Comparison of ENCODE assay signal across 9 cellular contexts in the genomic region with DNA sequence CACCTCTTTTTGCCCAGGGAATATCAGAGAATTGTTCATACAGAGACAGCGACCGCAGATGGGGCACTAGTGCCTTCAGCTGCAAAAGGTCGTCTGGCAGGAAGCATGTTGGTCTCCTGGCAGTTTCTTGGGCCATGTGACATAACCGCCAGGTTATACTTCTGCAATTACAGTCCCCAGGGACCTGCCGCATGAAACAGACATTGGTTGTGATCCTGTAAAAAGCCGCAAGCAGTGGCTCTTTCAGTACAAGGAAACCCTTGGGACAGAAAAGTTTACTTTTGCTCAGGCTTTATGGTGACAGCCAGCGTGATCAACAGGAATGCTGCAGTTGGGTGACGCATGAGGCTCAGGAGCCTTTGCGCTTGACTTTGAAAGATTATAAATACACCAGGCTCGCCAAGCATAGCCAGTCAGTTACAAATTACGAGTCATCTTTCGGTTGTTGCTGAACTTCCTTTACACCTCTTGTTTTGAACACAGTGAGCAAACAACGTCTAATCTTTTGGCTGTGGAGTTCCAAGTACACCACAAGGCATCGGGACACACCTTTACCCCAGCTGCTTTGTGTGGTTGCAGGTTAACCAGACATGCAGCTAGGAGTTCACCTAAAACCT. TPM values are rescaled to one million over a fixed set of nuclear protein-coding genes. Genes with fewer than 3 reads are reported as not detected.
DNase-seq lines count a peak whose midpoint lies in the region; ATAC-seq, FAIRE-seq and TF ChIP-seq lines count a peak whose summit lies in the region.
"Had no signal": no experiment of that assay in that cellular context is flagged by ENCODE, and none has a peak within 500 bp of the region (broad histone marks: within the 10 kb centered on the region; RNA-seq: fewer than 3 reads in every experiment).

No MANE protein-coding gene starts in this region.

- no peak overlapping the region for H3K27ac Mint-ChIP-seq in astrocyte (ENCODE audit: unreplicated experiment)

- no peak for FAIRE-seq in astrocyte (lab: Jason Lieb, UNC)
- no peak for FAIRE-seq in pancreas (lab: Jason Lieb, UNC)

- peak; percentile 71 for ATAC-seq in HG03565 (IDR thresholded peaks at IDR 0.05; ENCODE audit: unreplicated experiment)
- peak; percentile 78 to 88 (median 85) for ATAC-seq in pancreas

- peaks cover 42% of the 10 kb centered on the region for H3K79me2 ChIP-seq in SU-DHL-6 (ENCODE audit: insufficient read depth, low read length)
- no peaks in the 10 kb centered on the region for H3K79me2 ChIP-seq in astrocyte (ENCODE audit: insufficient read depth, low read length)

- H3K9me3 Mint-ChIP-seq in astrocyte (ENCODE audit: unreplicated experiment) = no peaks in the 10 kb centered on the region

- H3K4me1 ChIP-seq in astrocyte (ENCODE audit: insufficient read depth, low read length) = peaks cover 3% of the 10 kb centered on the region
- peaks cover 0 to 8% (median 6%) of the 10 kb centered on the region in 3 donors for H3K4me1 ChIP-seq in pancreas

- WGBS in pancreas, 2 donors = 12 to 21% methylated on average over 14 of the region's 14 CpGs

- H4K20me1 ChIP-seq in SU-DHL-6 (ENCODE audit: low read depth, low read length) = no peaks in the 10 kb centered on the region
- H4K20me1 ChIP-seq in astrocyte (ENCODE audit: insufficient read depth, low read length) = no peaks in the 10 kb centered on the region

- intact Hi-C loops in pancreas (cut with DNase I) = no loop called here

- H3K27me3 Mint-ChIP-seq in astrocyte (ENCODE audit: low read depth, unreplicated experiment) = peaks cover 10% of the 10 kb centered on the region

- H3K9me3 ChIP-seq in SU-DHL-6 (ENCODE audit: insufficient read depth, low read length) = no peaks in the 10 kb centered on the region
- H3K9me3 ChIP-seq in astrocyte (ENCODE audit: insufficient read depth, low read depth, low read length) = no peaks in the 10 kb centered on the region
- no peaks in the 10 kb centered on the region for H3K9me3 ChIP-seq in pancreas

- H3K36me3 ChIP-seq in SU-DHL-6 (ENCODE audit: low read length) (peaks cover 10% of the 10 kb centered on the region; the same call in 1 of the 2 replicates), astrocyte (ENCODE audit: insufficient read depth, low read length) (no peaks in the 10 kb centered on the region), pancreas (no peaks in the 10 kb centered on the region)

- H3K4me3 ChIP-seq in SU-DHL-6 (ENCODE audit: insufficient read depth, low read length, poor library complexity, severe bottlenecking) = peak overlapping the region; percentile 21
- H3K4me3 ChIP-seq in astrocyte (ENCODE audit: insufficient read depth, low read depth, low read length) = no peak overlapping the region
- peak overlapping the region in 1 of 4 donors; percentile 7 for H3K4me3 ChIP-seq in pancreas

- H3K27ac ChIP-seq in SU-DHL-6 (ENCODE audit: low read depth, low read length) (peak overlapping the region; percentile 95), astrocyte (ENCODE audit: low read depth, low read length) (no peak overlapping the region), pancreas (peak overlapping the region; percentile 11 to 63 (median 56))

- H3K27me3 ChIP-seq in SU-DHL-6 (ENCODE audit: low read length) = no peaks in the 10 kb centered on the region
- H3K27me3 ChIP-seq in astrocyte (ENCODE audit: insufficient read depth, low read length) = no peaks in the 10 kb centered on the region
- H3K27me3 ChIP-seq in pancreas = no peaks in the 10 kb centered on the region

- H3F3A ChIP-seq in SU-DHL-6 (ENCODE audit: insufficient read depth) = peaks cover 49% of the 10 kb centered on the region

- H3K4me2 ChIP-seq in SU-DHL-6 (ENCODE audit: low read depth, low read length, poor library complexity, severe bottlenecking) (peak overlapping the region; percentile 92), astrocyte (ENCODE audit: low read length) (peak overlapping the region; percentile 55)

- H3K9ac ChIP-seq in SU-DHL-6 (ENCODE audit: low read length) = peak overlapping the region; percentile 75
- H3K9ac ChIP-seq in astrocyte (ENCODE audit: low read length) = no peak overlapping the region

- H2AFZ ChIP-seq in SU-DHL-6 (ENCODE audit: low read depth, low read length, severe bottlenecking) (no peak overlapping the region), astrocyte (ENCODE audit: low read depth, low read length) (peak overlapping the region; percentile 7)

- H3K9me2 ChIP-seq in SU-DHL-6 (replicated peaks; ENCODE audit: insufficient read depth, low read length) = no peaks in the 10 kb centered on the region

- peaks cover 9% of the 10 kb centered on the region for H3K4me1 Mint-ChIP-seq in astrocyte (ENCODE audit: low read depth, unreplicated experiment)

- peak; percentile 53 for DNase-seq in DMS153 treated with DMSO at 0.1 percent for 48 hours (lab: John Stamatoyannopoulos, UW; ENCODE audit: unreplicated experiment)
- DNase-seq in GM20000 (ENCODE audit: low spot score) = peak; percentile 58
- peak; percentile 58 for DNase-seq in astrocyte (ENCODE audit: low read depth)
- peak in 2 of 6 donors; percentile 16 to 28 for DNase-seq in pancreas
- DNase-seq in hypothalamus (lab: John Stamatoyannopoulos, UW) = no peak
- no peak for DNase-seq in NCI-H2081 (lab: John Stamatoyannopoulos, UW)

- H3K4me3 Mint-ChIP-seq in astrocyte (ENCODE audit: unreplicated experiment) = no peak overlapping the region

- no peak for TF ChIP-seq CTCF in GM20000 (IDR thresholded peaks at IDR 0.05; ENCODE audit: extremely low read depth, missing control alignments)
- no peak for TF ChIP-seq CTCF in SU-DHL-6 (IDR thresholded peaks at IDR 0.05; ENCODE audit: insufficient read depth, low read length, poor library complexity, severe bottlenecking)
- no peak for TF ChIP-seq CTCF in astrocyte (IDR thresholded peaks at IDR 0.05; ENCODE audit: insufficient read depth, low read depth, low read length)
- TF ChIP-seq CTCF in pancreas (IDR thresholded peaks at IDR 0.05) = no peak

- H3K36me3 Mint-ChIP-seq in astrocyte (ENCODE audit: low read depth, unreplicated experiment) = no peaks in the 10 kb centered on the region

RNA-seq across cellular contexts. Expression of a gene that starts 50.5 kb away (rescaled TPM):
- total RNA-seq in astrocyte (not detected in 2 replicates), pancreas (not detected)
- polyA plus RNA-seq in pancreas = under 1 TPM in 1 of 2 donors, not detected in 1; 0.02 TPM
- total RNA-seq: skeletal muscle tissue had no signal

Comparison
In these comparisons a context has a peak if more than half of its experiments do, and no peak if none do; other contexts are left out.
1. DNase-seq: peak in DMS153 treated with DMSO at 0.1 percent for 48 hours (single experiment), GM20000 (single experiment) and astrocyte (single experiment); none in hypothalamus (0 of 51) and NCI-H2081 (0 of 2).